ENCODE assay signal across 33 cellular contexts in the genomic region with DNA sequence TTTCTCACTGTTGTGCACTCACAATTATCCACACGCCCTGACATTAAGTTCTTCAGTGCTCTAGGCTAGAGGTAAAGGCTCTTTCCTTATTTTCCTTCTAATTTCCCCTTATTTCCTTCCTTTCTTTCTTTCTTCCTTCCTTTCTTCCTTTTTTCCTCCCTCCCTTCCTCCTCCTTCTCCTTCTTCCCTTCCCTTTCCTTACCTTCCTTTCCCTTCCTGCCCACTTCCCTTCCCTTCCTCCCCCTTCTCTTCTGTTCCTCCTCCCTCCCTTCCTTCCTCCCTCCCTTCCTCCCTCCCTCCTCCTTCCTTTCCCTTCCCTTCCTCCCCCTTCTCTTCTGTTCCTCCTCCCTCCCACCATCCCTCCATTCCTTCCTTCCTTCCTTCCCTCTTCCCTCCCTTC.
"Had no signal": no experiment of that assay in that cellular context is flagged by ENCODE, and none has a peak within 500 bp of the region (broad histone marks: within the 10 kb centered on the region; RNA-seq: fewer than 3 reads in every experiment).

No MANE protein-coding gene starts in this region.

- FAIRE-seq: endometrium, endothelial cell of umbilical vein had no signal

- H3K27me3 ChIP-seq: ascending aorta, cardiac muscle cell, colonic mucosa had no signal

- H3K9me3 ChIP-seq: ascending aorta, colonic mucosa, esophagus squamous epithelium, gastroesophageal sphincter had no signal

- H3K27me3 Mint-ChIP-seq: activated CD4-positive, alpha-beta memory T cell treated with anti-CD3 and anti-CD28 coated beads for 36 hours; activated CD4-positive, alpha-beta T cell treated with anti-CD3 and anti-CD28 coated beads, Interleukin-2, amount 10 ng/mL, durations not matched to agents 24 days and 14 days; activated naive CD4-positive, alpha-beta T cell treated with anti-CD3 and anti-CD28 coated beads, Interleukin-2, amount 10 ng/mL, durations not matched to agents 7 days and 5 days; activated naive CD8-positive, alpha-beta T cell treated with anti-CD3 and anti-CD28 coated beads, Interleukin-2, amount 10 ng/mL, durations not matched to agents 7 days and 5 days; T-helper 17 cell had no signal

- H3K4me1 Mint-ChIP-seq: activated CD4-positive, alpha-beta T cell treated with anti-CD3 and anti-CD28 coated beads for 36 hours; activated CD4-positive, alpha-beta T cell treated with anti-CD3 and anti-CD28 coated beads, Interleukin-2, amount 10 ng/mL, durations not matched to agents 24 days and 14 days; activated naive CD4-positive, alpha-beta T cell treated with anti-CD3 and anti-CD28 coated beads, Interleukin-2, amount 10 ng/mL, durations not matched to agents 7 days and 5 days; activated naive CD8-positive, alpha-beta T cell treated with anti-CD3 and anti-CD28 coated beads, Interleukin-2, amount 10 ng/mL, durations not matched to agents 7 days and 5 days; T-helper 17 cell had no signal

- H3K4me3 Mint-ChIP-seq: activated CD4-positive, alpha-beta memory T cell treated with anti-CD3 and anti-CD28 coated beads for 36 hours; activated CD4-positive, alpha-beta T cell treated with anti-CD3 and anti-CD28 coated beads for 36 hours; activated CD4-positive, alpha-beta T cell treated with anti-CD3 and anti-CD28 coated beads, Interleukin-2, amount 10 ng/mL, durations not matched to agents 24 days and 14 days; activated naive CD4-positive, alpha-beta T cell treated with anti-CD3 and anti-CD28 coated beads, Interleukin-2, amount 10 ng/mL, durations not matched to agents 7 days and 5 days; activated naive CD8-positive, alpha-beta T cell treated with anti-CD3 and anti-CD28 coated beads, Interleukin-2, amount 10 ng/mL, durations not matched to agents 7 days and 5 days; activated T-cell treated with anti-CD3 and anti-CD28 coated beads, Interleukin-2, amount 50 U/mL, for 24 hours; activated T-cell treated with anti-CD3 and anti-CD28 coated beads, Interleukin-2, amount 50 U/mL, for 72 hours; brain; T-helper 17 cell; T-helper 2 cell treated with Interferon-gamma antibody and Interleukin-4, amounts not matched to agents 5 μg/mL and 100 μg/mL, for 36 hours had no signal

- H3K4me3 ChIP-seq: ascending aorta, breast epithelium, cardiac muscle cell, colonic mucosa, esophagus squamous epithelium, gastroesophageal sphincter had no signal

- ATAC-seq: activated T-cell treated with anti-CD3 and anti-CD28 coated beads, Interleukin-2, amount 50 U/mL, for 72 hours; gastroesophageal sphincter; T-helper 17 cell had no signal

- H3K4me1 ChIP-seq: ascending aorta, breast epithelium, colonic mucosa, esophagus squamous epithelium, gastroesophageal sphincter had no signal

- H3K36me3 ChIP-seq: ascending aorta, breast epithelium, cardiac muscle cell, colonic mucosa, esophagus squamous epithelium, gastroesophageal sphincter, WERI-Rb-1 had no signal

- H3K27ac ChIP-seq: ascending aorta, breast epithelium, cardiac muscle cell, colonic mucosa, epithelial cell of prostate, esophagus squamous epithelium, gastroesophageal sphincter, WERI-Rb-1 had no signal

- H3K9me3 Mint-ChIP-seq: activated T-cell treated with anti-CD3 and anti-CD28 coated beads, Interleukin-2, amount 50 U/mL, for 24 hours had no signal

- H3K36me3 Mint-ChIP-seq: activated CD4-positive, alpha-beta memory T cell treated with anti-CD3 and anti-CD28 coated beads for 36 hours; activated naive CD4-positive, alpha-beta T cell treated with anti-CD3 and anti-CD28 coated beads, Interleukin-2, amount 10 ng/mL, durations not matched to agents 7 days and 5 days; activated naive CD4-positive, alpha-beta T cell treated with anti-CD3 and anti-CD28 coated beads, Interleukin-2, amount 50 U/mL, for 72 hours; activated naive CD8-positive, alpha-beta T cell treated with anti-CD3 and anti-CD28 coated beads, Interleukin-2, amount 10 ng/mL, durations not matched to agents 7 days and 5 days; brain had no signal

- DNase-seq: activated CD4-positive, alpha-beta memory T cell treated with anti-CD3 and anti-CD28 coated beads for 36 hours; activated CD4-positive, alpha-beta T cell treated with anti-CD3 and anti-CD28 coated beads for 36 hours; activated CD4-positive, alpha-beta T cell treated with anti-CD3 and anti-CD28 coated beads, Interleukin-2, amount 10 ng/mL, durations not matched to agents 24 days and 14 days; activated CD4-positive, CD25-positive, alpha-beta regulatory T cell; activated CD4-positive, CD25-positive, alpha-beta regulatory T cell treated with anti-CD3 and anti-CD28 coated beads, Interleukin-2, amount 50 U/mL, for 72 hours; activated CD8-positive, alpha-beta memory T cell treated with anti-CD3 and anti-CD28 coated beads, Interleukin-2, amount 50 U/mL, for 48 hours; activated gamma-delta T cell; activated naive CD4-positive, alpha-beta T cell; activated naive CD4-positive, alpha-beta T cell treated with anti-CD3 and anti-CD28 coated beads, Interleukin-2, amount 10 ng/mL, durations not matched to agents 7 days and 5 days; activated naive CD8-positive, alpha-beta T cell treated with anti-CD3 and anti-CD28 coated beads, Interleukin-2, amount 10 ng/mL, durations not matched to agents 7 days and 5 days; activated T-cell treated with anti-CD3 and anti-CD28 coated beads for 4 hours; activated T-cell treated with anti-CD3 and anti-CD28 coated beads, Interleukin-2, amount 50 U/mL, for 24 hours; activated T-cell treated with anti-CD3 and anti-CD28 coated beads, Interleukin-2, amount 50 U/mL, for 72 hours; central memory CD4-positive, alpha-beta T cell; cerebellar nuclear complex; colonic mucosa; effector CD8-positive, alpha-beta T cell; esophagus squamous epithelium; foreskin melanocyte; T-helper 1 cell; T-helper 17 cell; T1000; WERI-Rb-1 had no signal

- H3K27ac Mint-ChIP-seq: activated CD4-positive, alpha-beta memory T cell treated with anti-CD3 and anti-CD28 coated beads for 36 hours; activated CD4-positive, alpha-beta T cell treated with anti-CD3 and anti-CD28 coated beads for 36 hours; activated CD4-positive, alpha-beta T cell treated with anti-CD3 and anti-CD28 coated beads, Interleukin-2, amount 10 ng/mL, durations not matched to agents 24 days and 14 days; activated naive CD4-positive, alpha-beta T cell treated with anti-CD3 and anti-CD28 coated beads, Interleukin-2, amount 10 ng/mL, durations not matched to agents 7 days and 5 days; activated naive CD4-positive, alpha-beta T cell treated with anti-CD3 and anti-CD28 coated beads, Interleukin-2, amount 50 U/mL, for 72 hours; activated naive CD8-positive, alpha-beta T cell treated with anti-CD3 and anti-CD28 coated beads, Interleukin-2, amount 10 ng/mL, durations not matched to agents 7 days and 5 days; activated T-cell treated with anti-CD3 and anti-CD28 coated beads, Interleukin-2, amount 50 U/mL, for 24 hours; activated T-cell treated with anti-CD3 and anti-CD28 coated beads, Interleukin-2, amount 50 U/mL, for 72 hours; T-helper 17 cell; T-helper 2 cell treated with Interferon-gamma antibody and Interleukin-4, amounts not matched to agents 5 μg/mL and 100 μg/mL, for 36 hours had no signal
